ENCODE assay signal across 22 cellular contexts in genomic region chr7:1672851-1673486, GRCh38. TPM values are rescaled to one million over a fixed set of nuclear protein-coding genes. Genes with fewer than 3 reads are reported as not detected.
DNase-seq lines count a peak whose midpoint lies in the region; ATAC-seq and TF ChIP-seq lines count a peak whose summit lies in the region.
"Had no signal": no experiment of that assay in that cellular context is flagged by ENCODE, and none has a peak within 500 bp of the region (broad histone marks: within the 10 kb centered on the region; RNA-seq: fewer than 3 reads in every experiment).

No MANE protein-coding gene starts in this region.

- H2AK5ac ChIP-seq in neuronal stem cell (ENCODE audit: low read depth, low read length), result no peak overlapping the region

- DNase-seq in left ventricle myocardium superior (peak; percentile 25), right atrium auricular region (ENCODE audit: low spot score) (no peak), dorsolateral prefrontal cortex (peak in 6 of 10 donors; percentile 13 to 30 (median 21)), neuronal stem cell (ENCODE audit: low spot score) (no peak), aorta (peak; percentile 29 to 62), GM13977 (ENCODE audit: low spot score) (no peak)
- DNase-seq: activated CD4-positive, alpha-beta T cell treated with anti-CD3 and anti-CD28 coated beads for 1 hour; amygdala; foreskin fibroblast; hippocampal formation; mesenchymal stem cell; naive B cell; NCI-H1092 treated with DMSO at 0.1 percent for 48 hours; NCI-H2029; SIG-M5 had no signal

- H3K27me3 ChIP-seq in right atrium auricular region (no peaks in the 10 kb centered on the region), dorsolateral prefrontal cortex (peaks cover 0 to 87% (median 58%) of the 10 kb centered on the region in 45 donors), neuronal stem cell (ENCODE audit: control insufficient read depth in 3 of 3, insufficient read depth in 3 of 3, low read depth in 1 of 3, low read length in 3 of 3) (peaks cover 0 to 5% (median 0%) of the 10 kb centered on the region in 3 experiments), aorta (ENCODE audit: control insufficient read depth in 1 of 2, insufficient read depth in 2 of 2, low read length in 1 of 2) (no peaks in the 10 kb centered on the region), gastroesophageal sphincter (peaks cover 99% of the 10 kb centered on the region)
- H3K27me3 ChIP-seq: cardiac muscle cell had no signal

- H3K4me3 ChIP-seq in right atrium auricular region, result no peak overlapping the region
- peak overlapping the region in 1 of 59 donors; percentile 43 for H3K4me3 ChIP-seq in dorsolateral prefrontal cortex
- H3K4me3 ChIP-seq in neuronal stem cell (ENCODE audit: low read length in 2 of 2), result no peak overlapping the region
- H3K4me3 ChIP-seq in aorta (ENCODE audit: low read length in 2 of 2), result no peak overlapping the region
- H3K4me3 ChIP-seq in gastroesophageal sphincter, result no peak overlapping the region
- H3K4me3 ChIP-seq: cardiac muscle cell, pancreas had no signal

- no peak overlapping the region for H4K8ac ChIP-seq in neuronal stem cell (ENCODE audit: low read depth, low read length)

- no peak for TF ChIP-seq POLR2A in gastroesophageal sphincter (IDR thresholded peaks at IDR 0.05)

- H4K91ac ChIP-seq in neuronal stem cell (ENCODE audit: low read depth, low read length, poor library complexity), result no peak overlapping the region

- no peak overlapping the region for H3K27ac ChIP-seq in right atrium auricular region
- H3K27ac ChIP-seq in dorsolateral prefrontal cortex, result no peak overlapping the region
- H3K27ac ChIP-seq in neuronal stem cell (replicated peaks; ENCODE audit: low read length), result no peak overlapping the region
- no peak overlapping the region for H3K27ac ChIP-seq in aorta (ENCODE audit: low read depth in 1 of 2, low read length in 2 of 2)
- no peak overlapping the region for H3K27ac ChIP-seq in gastroesophageal sphincter
- H3K27ac ChIP-seq: cardiac muscle cell, epithelial cell of prostate, HL-60, pancreas had no signal

- no peak overlapping the region for H2BK15ac ChIP-seq in neuronal stem cell (ENCODE audit: low read length)

- no peak for TF ChIP-seq CTCF in right atrium auricular region (IDR thresholded peaks at IDR 0.05)
- no peak for TF ChIP-seq CTCF in dorsolateral prefrontal cortex (IDR thresholded peaks at IDR 0.05 in 54 of 56, conservative IDR thresholded peaks at IDR 0.05 in 2 of 56; ENCODE audit: low read depth in 1 of 56, partially characterized antibody in 56 of 56)
- TF ChIP-seq CTCF in gastroesophageal sphincter (IDR thresholded peaks at IDR 0.05), result no peak
- no peak for TF ChIP-seq CTCF in GM13977 (IDR thresholded peaks at IDR 0.05; ENCODE audit: extremely low read depth, insufficient read depth, missing control alignments)

- H3K4me2 ChIP-seq in neuronal stem cell (ENCODE audit: insufficient read depth, low read length, poor library complexity, severe bottlenecking), result no peak overlapping the region

- H2BK12ac ChIP-seq in neuronal stem cell (ENCODE audit: low read length), result no peak overlapping the region

- no peak overlapping the region for H2BK120ac ChIP-seq in neuronal stem cell (ENCODE audit: low read depth, low read length)

- H3K18ac ChIP-seq in neuronal stem cell (ENCODE audit: low read length), result peak overlapping the region; percentile 28

- in situ Hi-C loops in GM13977 (cut with MboI; ENCODE audit: low pct_unique_long_range_greater_than_20kb, low sequenced_read_pairs, unreplicated experiment), result no loop called here

- no peak for ATAC-seq in left ventricle myocardium superior
- ATAC-seq in aorta (ENCODE audit: low FRiP score), result no peak
- ATAC-seq in gastroesophageal sphincter, result no peak
- ATAC-seq in HG02884 (IDR thresholded peaks at IDR 0.05; ENCODE audit: unreplicated experiment), result no peak
- ATAC-seq: pancreas; stimulated activated effector memory CD8-positive, alpha-beta T cell treated with anti-CD3 and anti-CD28 coated beads, Interleukin-12 subunit alpha, Interleukin-12 subunit beta, amount 100 ng/mL, for 72 hours had no signal

- intact Hi-C loops in left ventricle myocardium superior (cut with micrococcal nuclease), result no loop called here
- intact Hi-C loops in dorsolateral prefrontal cortex (cut with DNase I), result no loop called here
- intact Hi-C loops in aorta (cut with DNase I), result no loop called here

- H2BK5ac ChIP-seq in neuronal stem cell (ENCODE audit: low read length), result no peak overlapping the region

- TF ChIP-seq EP300 in gastroesophageal sphincter (IDR thresholded peaks at IDR 0.05), result no peak

- H3K23ac ChIP-seq in neuronal stem cell (ENCODE audit: low read depth, low read length, poor library complexity), result no peak overlapping the region

- no peak overlapping the region for H3K14ac ChIP-seq in neuronal stem cell (ENCODE audit: low read length)

- H2AFZ ChIP-seq in neuronal stem cell (ENCODE audit: low read length), result no peak overlapping the region

- H3K9ac ChIP-seq in neuronal stem cell (ENCODE audit: low read depth, low read length, poor library complexity), result no peak overlapping the region

- H3K36me3 ChIP-seq in right atrium auricular region, result no peaks in the 10 kb centered on the region
- H3K36me3 ChIP-seq in neuronal stem cell (replicated peaks in 1 of 2; ENCODE audit: control insufficient read depth in 2 of 2, insufficient read depth in 2 of 2, low read length in 2 of 2), result peaks cover 1 to 66% of the 10 kb centered on the region in 2 donors
- no peaks in the 10 kb centered on the region for H3K36me3 ChIP-seq in aorta (ENCODE audit: control insufficient read depth in 1 of 2, insufficient read depth in 2 of 2, low read length in 1 of 2)
- H3K36me3 ChIP-seq in gastroesophageal sphincter, result no peaks in the 10 kb centered on the region
- H3K36me3 ChIP-seq: cardiac muscle cell, pancreas had no signal

- H3K4ac ChIP-seq in neuronal stem cell (ENCODE audit: low read length), result no peak overlapping the region

- peaks cover 0 to 27% of the 10 kb centered on the region in 2 donors for H3K4me1 ChIP-seq in right atrium auricular region
- H3K4me1 ChIP-seq in neuronal stem cell (ENCODE audit: control insufficient read depth in 2 of 2, insufficient read depth in 1 of 2, low read depth in 1 of 2, low read length in 2 of 2), result peaks cover 20 to 28% of the 10 kb centered on the region in 2 donors
- H3K4me1 ChIP-seq in aorta (ENCODE audit: control insufficient read depth in 1 of 2, insufficient read depth in 2 of 2, low read length in 2 of 2), result no peaks in the 10 kb centered on the region
- H3K4me1 ChIP-seq in gastroesophageal sphincter, result peaks cover 0 to 27% (median 13%) of the 10 kb centered on the region in 3 donors
- H3K4me1 ChIP-seq: pancreas had no signal

- no CpG with 5 or more reads among the region's 23 CpGs for WGBS in neuronal stem cell (ENCODE audit: extremely low coverage in 2 of 2, insufficient read length in 2 of 2, insufficient replicate concordance in 1 of 2), 2 donors
- 74 to 83% methylated on average over 23 of the region's 23 CpGs for WGBS in aorta, 2 donors
- WGBS in gastroesophageal sphincter (ENCODE audit: low coverage in 1 of 2), 2 donors, result 67 to 80% methylated on average over 2 to 14 of the region's 23 CpGs

- H3K9me3 ChIP-seq in right atrium auricular region (no peaks in the 10 kb centered on the region), neuronal stem cell (replicated peaks in 1 of 2; ENCODE audit: control insufficient read depth in 2 of 2, insufficient read depth in 1 of 2, low read depth in 1 of 2, low read length in 2 of 2) (no peaks in the 10 kb centered on the region), aorta (ENCODE audit: control insufficient read depth, low read length) (no peaks in the 10 kb centered on the region), gastroesophageal sphincter (no peaks in the 10 kb centered on the region)
- H3K9me3 ChIP-seq: pancreas had no signal

- peaks cover 32% of the 10 kb centered on the region for H3K79me1 ChIP-seq in neuronal stem cell (ENCODE audit: low read depth, low read length)

RNA-seq across cellular contexts. Expression of gene ELFN1, which starts 2.9 kb away (rescaled TPM):
- 12.0 TPM for total RNA-seq in left ventricle myocardium superior
- total RNA-seq in right atrium auricular region, result 10 to 100 TPM in 1 of 2 donors, 1 to 10 TPM in 1; 6.5 to 15.3 TPM
- 1 to 10 TPM; 1.9 to 7.2 (median 3.7) TPM for total RNA-seq in dorsolateral prefrontal cortex
- 15.6 TPM for polyA plus RNA-seq in neuronal stem cell (2013, experiment 1 of 2)
- polyA plus RNA-seq in neuronal stem cell (2013, experiment 2 of 2), result 16.3 TPM
- 1 to 10 TPM; 1.2 to 4.8 TPM for total RNA-seq in aorta
- polyA plus RNA-seq in aorta, result under 1 TPM in 1 of 2 donors, not detected in 1; 0.13 TPM
- 1 to 10 TPM in 2 of 4 donors, under 1 TPM in 2; 0.42 to 3.7 (median 1.3) TPM for total RNA-seq in gastroesophageal sphincter

Comparison
In these comparisons a context has a peak if more than half of its experiments do, and no peak if none do; other contexts are left out.
1. DNase-seq: peak in left ventricle myocardium superior (single experiment), dorsolateral prefrontal cortex (6 of 10) and aorta (2 of 2); none in right atrium auricular region (single experiment), neuronal stem cell (single experiment) and GM13977 (single experiment).